In the genomic region with DNA sequence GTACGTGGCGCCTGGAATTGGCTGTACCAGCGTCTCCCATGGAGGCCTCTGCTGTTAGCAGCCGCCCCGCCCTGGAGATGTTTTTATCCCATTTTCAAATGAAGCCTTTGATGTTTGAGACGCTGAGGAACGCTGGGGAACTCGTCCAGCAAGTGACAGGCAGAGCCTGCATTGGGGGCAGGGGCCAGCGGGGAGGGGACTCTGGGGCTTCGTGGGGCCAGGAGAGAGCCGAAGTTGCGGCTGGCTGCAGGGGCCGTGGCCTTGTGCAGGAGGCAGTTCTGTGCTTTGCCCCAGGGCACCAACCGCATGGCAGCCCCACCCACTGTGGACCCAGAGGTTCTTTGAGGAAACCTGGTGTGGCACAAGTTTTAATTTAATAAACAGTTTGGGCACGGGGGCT, we compare ENCODE assay signal across 15 cellular contexts. TPM values are rescaled to one million over a fixed set of nuclear protein-coding genes. Genes with fewer than 3 reads are reported as not detected.
DNase-seq lines count a peak whose midpoint lies in the region; ATAC-seq and TF ChIP-seq lines count a peak whose summit lies in the region.
"Had no signal": no experiment of that assay in that cellular context is flagged by ENCODE, and none has a peak within 500 bp of the region (broad histone marks: within the 10 kb centered on the region; RNA-seq: fewer than 3 reads in every experiment).

No MANE protein-coding gene starts in this region.

- intact Hi-C loops in Panc1 (cut with micrococcal nuclease; ENCODE audit: unreplicated experiment) (no loop called here), lower lobe of right lung (cut with DNase I) (no loop called here), esophagus muscularis mucosa (cut with DNase I) (no loop called here)

- no peak for ATAC-seq in Panc1
- no peak for ATAC-seq in lower lobe of right lung
- ATAC-seq: A549, PC-3 had no signal

- 94% methylated on average over 8 of the region's 15 CpGs for WGBS in esophagus muscularis mucosa

- peak overlapping the region; percentile 71 for H3K9ac ChIP-seq in BLaER1

- TF ChIP-seq CTCF in Panc1 (IDR thresholded peaks at IDR 0.05) (no peak), lower lobe of right lung (IDR thresholded peaks at IDR 0.05) (no peak), HFFc6 (IDR thresholded peaks at IDR 0.05) (no peak), esophagus muscularis mucosa (IDR thresholded peaks at IDR 0.05) (no peak)

- no peak overlapping the region for H3K4me3 ChIP-seq in BLaER1
- H3K4me3 ChIP-seq in Panc1 (ENCODE audit: low read depth in 2 of 2, low read length in 2 of 2): no peak overlapping the region
- no peak overlapping the region for H3K4me3 ChIP-seq in lower lobe of right lung
- H3K4me3 ChIP-seq in esophagus muscularis mucosa: no peak overlapping the region
- H3K4me3 ChIP-seq: A549, SJSA1 had no signal

- no peak overlapping the region for H3K27ac Mint-ChIP-seq in HFFc6

- H3K9me3 ChIP-seq in BLaER1 (no peaks in the 10 kb centered on the region), Panc1 (ENCODE audit: control insufficient read depth, insufficient read depth, low read depth, low read length) (no peaks in the 10 kb centered on the region), lower lobe of right lung (no peaks in the 10 kb centered on the region), esophagus muscularis mucosa (no peaks in the 10 kb centered on the region)
- H3K9me3 ChIP-seq: A549, SJSA1 had no signal

- peaks cover 86% of the 10 kb centered on the region for H3K36me3 ChIP-seq in BLaER1
- H3K36me3 ChIP-seq in Panc1 (ENCODE audit: control insufficient read depth, insufficient read depth, low read length): no peaks in the 10 kb centered on the region
- H3K36me3 ChIP-seq in lower lobe of right lung: peaks cover 25% of the 10 kb centered on the region
- H3K36me3 ChIP-seq in esophagus muscularis mucosa: peaks cover 7 to 92% (median 67%) of the 10 kb centered on the region in 4 donors

- TF ChIP-seq POLR2A in esophagus muscularis mucosa (IDR thresholded peaks at IDR 0.05; ENCODE audit: low read depth): no peak

- H3K4me2 ChIP-seq in BLaER1: peak overlapping the region; percentile 79
- H3K4me2 ChIP-seq: A549 had no signal

- CTCF ChIA-PET in Panc1 (lab: Charles Lee): no interaction called here

- DNase-seq in Panc1 (ENCODE audit: low read depth, low spot score) (no peak), lower lobe of right lung (peak; percentile 29), AG20443 (ENCODE audit: low spot score) (no peak), HFFc6 (no peak), esophagus muscularis mucosa (ENCODE audit: extremely low spot score) (no peak)
- DNase-seq: DMS79 treated with DMSO at 0.1 percent for 48 hours, KG1, NCI-H2107, NCI-H510A treated with DMSO at 0.1 percent for 48 hours, PC-3 had no signal

- in situ Hi-C loops in Panc1 (cut with HindIII; ENCODE audit: low pct_unique_long_range_greater_than_20kb, low sequenced_read_pairs): no loop called here

- peaks cover 7% of the 10 kb centered on the region; the same call in 1 of the 2 replicates for H3K36me3 Mint-ChIP-seq in HFFc6 (ENCODE audit: low read depth)

- peaks cover 68% of the 10 kb centered on the region for H3K4me1 ChIP-seq in BLaER1
- no peaks in the 10 kb centered on the region for H3K4me1 ChIP-seq in Panc1 (ENCODE audit: control insufficient read depth, insufficient read depth, low read length)
- no peaks in the 10 kb centered on the region for H3K4me1 ChIP-seq in lower lobe of right lung
- H3K4me1 ChIP-seq in esophagus muscularis mucosa: peaks cover 0 to 15% (median 5%) of the 10 kb centered on the region in 4 donors
- H3K4me1 ChIP-seq: A549, SJSA1 had no signal

- POLR2A ChIA-PET in Panc1 (lab: Charles Lee): no interaction called here

- BruUV-seq in Panc1 (replicated peaks; lab: Mats Ljungman, UMichigan): TSS peak; percentile 68

- no peaks in the 10 kb centered on the region for H3K9me3 Mint-ChIP-seq in HFFc6

- peaks cover 44% of the 10 kb centered on the region for H4K20me1 ChIP-seq in BLaER1

- H3K27me3 ChIP-seq in BLaER1 (no peaks in the 10 kb centered on the region), Panc1 (ENCODE audit: control insufficient read depth, insufficient read depth, low read length) (no peaks in the 10 kb centered on the region), lower lobe of right lung (ENCODE audit: low read depth) (no peaks in the 10 kb centered on the region), esophagus muscularis mucosa (no peaks in the 10 kb centered on the region)
- H3K27me3 ChIP-seq: SJSA1 had no signal

- no peak for TF ChIP-seq EP300 in esophagus muscularis mucosa (IDR thresholded peaks at IDR 0.05)

- H3K4me3 Mint-ChIP-seq in HFFc6: no peak overlapping the region

- H3K4me1 Mint-ChIP-seq in HFFc6 (ENCODE audit: low read depth): no peaks in the 10 kb centered on the region

- no peaks in the 10 kb centered on the region for H3K27me3 Mint-ChIP-seq in HFFc6 (ENCODE audit: insufficient read depth)

- H3K27ac ChIP-seq in BLaER1: peak overlapping the region; percentile 82
- H3K27ac ChIP-seq in Panc1 (ENCODE audit: low read length): no peak overlapping the region
- H3K27ac ChIP-seq in lower lobe of right lung: no peak overlapping the region
- H3K27ac ChIP-seq in esophagus muscularis mucosa (replicated peaks in 1 of 4): no peak overlapping the region
- H3K27ac ChIP-seq: A549, C4-2B, SJSA1 had no signal

RNA-seq across cellular contexts. Expression of gene SPPL2B, which starts 13.5 kb away (rescaled TPM):
- total RNA-seq in Panc1 (2021; ENCODE audit: unreplicated experiment) (76.0 TPM), lower lobe of right lung (52.3 TPM), esophagus muscularis mucosa (10 to 100 TPM; 25.0 to 42.4 (median 29.9) TPM)
- polyA plus RNA-seq in Panc1 (2012; ENCODE audit: insufficient read length): 96.3 TPM
- 10 to 100 TPM; 32.9 to 41.8 (median 33.9) TPM for total RNA-seq in HFFc6 (2021; fragmentation: NEBNext Ultra II Directional; extraction: Animal tissue kit (Norgen Biotek cat#: 25700))

RNA-seq across cellular contexts. Expression of gene LSM7, which starts 13.6 kb away (rescaled TPM):
- 97.3 TPM for total RNA-seq in Panc1 (2021; ENCODE audit: unreplicated experiment)
- polyA plus RNA-seq in Panc1 (2012; ENCODE audit: insufficient read length): 186 TPM
- total RNA-seq in lower lobe of right lung: 58.2 TPM
- total RNA-seq in HFFc6 (2021; fragmentation: NEBNext Ultra II Directional; extraction: Animal tissue kit (Norgen Biotek cat#: 25700)): 100 to 1,000 TPM in 5 of 6 experiments, 10 to 100 TPM in 1; 92.1 to 137 (median 118) TPM
- total RNA-seq in esophagus muscularis mucosa: 100 to 1,000 TPM in 3 of 4 donors, 10 to 100 TPM in 1; 76.4 to 113 (median 106) TPM

RNA-seq across cellular contexts. Expression of gene TMPRSS9, which starts 18.1 kb away (rescaled TPM):
- total RNA-seq in Panc1 (2021; ENCODE audit: unreplicated experiment) (0.23 TPM), lower lobe of right lung (not detected), esophagus muscularis mucosa (under 1 TPM in 1 of 4 donors, not detected in 3; 0.17 TPM)
- polyA plus RNA-seq in Panc1 (2012; ENCODE audit: insufficient read length): 0.33 TPM
- total RNA-seq in HFFc6 (2021; fragmentation: NEBNext Ultra II Directional; extraction: Animal tissue kit (Norgen Biotek cat#: 25700)): not detected
- total RNA-seq: PC-3, SJSA1 had no signal

RNA-seq across cellular contexts. Expression of gene LINGO3, which starts 34.0 kb away (rescaled TPM):
- 0.13 TPM for total RNA-seq in Panc1 (2021; ENCODE audit: unreplicated experiment)
- polyA plus RNA-seq in Panc1 (2012; ENCODE audit: insufficient read length): 1.2 TPM
- total RNA-seq in lower lobe of right lung: not detected
- not detected for total RNA-seq in HFFc6 (2021; fragmentation: NEBNext Ultra II Directional; extraction: Animal tissue kit (Norgen Biotek cat#: 25700))
- total RNA-seq in esophagus muscularis mucosa: not detected
- total RNA-seq: G401, PC-3, SJSA1 had no signal
- polyA plus RNA-seq: A549 had no signal
